In the genomic region with DNA sequence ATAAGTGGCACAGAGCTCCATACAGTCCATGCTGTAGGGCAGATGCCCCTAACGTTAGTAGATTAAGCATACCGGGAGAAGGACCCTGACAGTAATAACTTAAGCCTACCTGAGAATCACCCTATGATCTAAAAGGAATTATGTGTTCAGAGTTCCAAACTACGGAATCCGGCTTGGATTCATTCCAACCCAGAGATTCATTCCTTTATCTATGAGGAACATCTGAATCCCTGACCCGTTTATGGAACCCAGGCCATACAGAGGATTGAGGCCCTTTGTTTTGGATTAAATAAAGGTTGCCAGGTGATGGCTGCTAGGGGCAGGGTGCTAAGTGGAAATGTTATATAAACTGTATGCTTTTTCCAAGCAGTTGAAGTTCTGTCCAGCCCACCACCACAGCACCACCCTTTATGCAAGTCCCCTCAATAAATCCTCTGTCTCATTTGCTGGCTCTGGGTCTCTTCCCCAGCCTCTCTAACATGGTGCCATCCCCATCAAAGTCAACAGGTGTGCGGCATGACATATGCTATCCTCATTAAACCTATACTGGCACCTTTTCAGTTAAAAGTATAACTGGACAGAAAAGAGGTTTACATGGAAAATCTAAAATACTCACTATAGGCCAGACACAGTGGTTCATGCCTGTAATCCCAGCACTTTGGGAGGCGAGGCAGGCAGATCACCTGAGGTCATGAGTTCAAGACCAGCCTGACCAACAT, we compare ENCODE assay signal across 12 cellular contexts. TPM values are rescaled to one million over a fixed set of nuclear protein-coding genes. Genes with fewer than 3 reads are reported as not detected.
A peak's percentile ranks its signal among the peaks of the same experiment; 100 is the strongest.
DNase-seq lines count a peak whose midpoint lies in the region; ATAC-seq and TF ChIP-seq lines count a peak whose summit lies in the region.
"Had no signal": no experiment of that assay in that cellular context is flagged by ENCODE, and none has a peak within 500 bp of the region (broad histone marks: within the 10 kb centered on the region; RNA-seq: fewer than 3 reads in every experiment).

No MANE protein-coding gene starts in this region.

- no peaks in the 10 kb centered on the region for H3K9me3 Mint-ChIP-seq in activated CD4-positive, alpha-beta memory T cell treated with anti-CD3 and anti-CD28 coated beads for 36 hours
- H3K9me3 Mint-ChIP-seq in activated CD4-positive, alpha-beta memory T cell treated with anti-CD3 and anti-CD28 coated beads, Interleukin-2, amount 10 ng/mL, durations not matched to agents 7 days and 5 days: no peaks in the 10 kb centered on the region
- H3K9me3 Mint-ChIP-seq in activated CD8-positive, alpha-beta T cell treated with anti-CD3 and anti-CD28 coated beads for 36 hours: no peaks in the 10 kb centered on the region
- H3K9me3 Mint-ChIP-seq: CD4-positive, alpha-beta memory T cell had no signal

- CTCF ChIA-PET in activated CD4-positive, alpha-beta memory T cell treated with anti-CD3 and anti-CD28 coated beads for 36 hours (lab: Charles Lee): no interaction called here
- CTCF ChIA-PET in activated CD4-positive, alpha-beta memory T cell treated with anti-CD3 and anti-CD28 coated beads, Interleukin-2, amount 10 ng/mL, durations not matched to agents 7 days and 5 days (lab: Charles Lee): no interaction called here
- CTCF ChIA-PET in activated CD8-positive, alpha-beta T cell treated with anti-CD3 and anti-CD28 coated beads for 36 hours (lab: Charles Lee): interaction anchor here (1.4 kb wide), 1 partner anchor 80 kb away, joined by 3 read pairs; no protein-coding TSS in a partner anchor

- ATAC-seq in activated CD8-positive, alpha-beta T cell treated with anti-CD3 and anti-CD28 coated beads for 36 hours: no peak
- no peak for ATAC-seq in HG02759 (IDR thresholded peaks at IDR 0.05; ENCODE audit: unreplicated experiment)
- ATAC-seq in HG02970 (IDR thresholded peaks at IDR 0.05; ENCODE audit: low FRiP score, unreplicated experiment): no peak
- ATAC-seq: GM12878 had no signal

- H3K36me3 Mint-ChIP-seq in activated CD4-positive, alpha-beta memory T cell treated with anti-CD3 and anti-CD28 coated beads for 36 hours: peaks cover 29% of the 10 kb centered on the region
- peaks cover 53% of the 10 kb centered on the region for H3K36me3 Mint-ChIP-seq in activated CD4-positive, alpha-beta memory T cell treated with anti-CD3 and anti-CD28 coated beads, Interleukin-2, amount 10 ng/mL, durations not matched to agents 7 days and 5 days (ENCODE audit: low read depth)
- peaks cover 35% of the 10 kb centered on the region for H3K36me3 Mint-ChIP-seq in activated CD8-positive, alpha-beta T cell treated with anti-CD3 and anti-CD28 coated beads for 36 hours (ENCODE audit: low read depth)

- no peaks in the 10 kb centered on the region for H3K27me3 Mint-ChIP-seq in activated CD4-positive, alpha-beta memory T cell treated with anti-CD3 and anti-CD28 coated beads for 36 hours
- no peaks in the 10 kb centered on the region for H3K27me3 Mint-ChIP-seq in activated CD4-positive, alpha-beta memory T cell treated with anti-CD3 and anti-CD28 coated beads, Interleukin-2, amount 10 ng/mL, durations not matched to agents 7 days and 5 days
- H3K27me3 Mint-ChIP-seq in activated CD8-positive, alpha-beta T cell treated with anti-CD3 and anti-CD28 coated beads for 36 hours: no peaks in the 10 kb centered on the region
- H3K27me3 Mint-ChIP-seq: CD4-positive, alpha-beta memory T cell had no signal

- TF ChIP-seq CTCF in activated CD8-positive, alpha-beta T cell treated with anti-CD3 and anti-CD28 coated beads for 36 hours (IDR thresholded peaks at IDR 0.05): no peak

- H3K4me3 Mint-ChIP-seq in activated CD4-positive, alpha-beta memory T cell treated with anti-CD3 and anti-CD28 coated beads for 36 hours: no peak overlapping the region
- no peak overlapping the region for H3K4me3 Mint-ChIP-seq in activated CD4-positive, alpha-beta memory T cell treated with anti-CD3 and anti-CD28 coated beads, Interleukin-2, amount 10 ng/mL, durations not matched to agents 7 days and 5 days
- no peak overlapping the region for H3K4me3 Mint-ChIP-seq in activated CD8-positive, alpha-beta T cell treated with anti-CD3 and anti-CD28 coated beads for 36 hours
- H3K4me3 Mint-ChIP-seq: CD4-positive, alpha-beta memory T cell had no signal

- POLR2A ChIA-PET in activated CD4-positive, alpha-beta memory T cell treated with anti-CD3 and anti-CD28 coated beads for 36 hours (lab: Charles Lee): no interaction called here
- POLR2A ChIA-PET in activated CD4-positive, alpha-beta memory T cell treated with anti-CD3 and anti-CD28 coated beads, Interleukin-2, amount 10 ng/mL, durations not matched to agents 7 days and 5 days (lab: Charles Lee): no interaction called here
- POLR2A ChIA-PET in activated CD8-positive, alpha-beta T cell treated with anti-CD3 and anti-CD28 coated beads for 36 hours (lab: Charles Lee): interaction anchor here (1.0 kb wide), 1 partner anchor 118 kb away, joined by 3 read pairs; a partner anchor contains a TSS

- H3K4me1 Mint-ChIP-seq in activated CD4-positive, alpha-beta memory T cell treated with anti-CD3 and anti-CD28 coated beads for 36 hours (ENCODE audit: low read depth): peaks cover 16% of the 10 kb centered on the region
- peaks cover 23% of the 10 kb centered on the region for H3K4me1 Mint-ChIP-seq in activated CD4-positive, alpha-beta memory T cell treated with anti-CD3 and anti-CD28 coated beads, Interleukin-2, amount 10 ng/mL, durations not matched to agents 7 days and 5 days
- H3K4me1 Mint-ChIP-seq in activated CD8-positive, alpha-beta T cell treated with anti-CD3 and anti-CD28 coated beads for 36 hours (ENCODE audit: low read depth): peaks cover 20% of the 10 kb centered on the region

- H3K27ac Mint-ChIP-seq in activated CD4-positive, alpha-beta memory T cell treated with anti-CD3 and anti-CD28 coated beads for 36 hours: peak overlapping the region; percentile 30
- H3K27ac Mint-ChIP-seq in activated CD4-positive, alpha-beta memory T cell treated with anti-CD3 and anti-CD28 coated beads, Interleukin-2, amount 10 ng/mL, durations not matched to agents 7 days and 5 days: no peak overlapping the region
- peak overlapping the region; percentile 36 for H3K27ac Mint-ChIP-seq in activated CD8-positive, alpha-beta T cell treated with anti-CD3 and anti-CD28 coated beads for 36 hours

- DNase-seq in activated CD4-positive, alpha-beta memory T cell treated with anti-CD3 and anti-CD28 coated beads for 36 hours: no peak
- no peak for DNase-seq in activated CD4-positive, alpha-beta memory T cell treated with anti-CD3 and anti-CD28 coated beads, Interleukin-2, amount 10 ng/mL, durations not matched to agents 7 days and 5 days
- DNase-seq in NCI-H82 (lab: John Stamatoyannopoulos, UW) (peak; percentile 54), NCI-H1436 (lab: John Stamatoyannopoulos, UW) (no peak)
- no peak for DNase-seq in activated CD8-positive, alpha-beta T cell treated with anti-CD3 and anti-CD28 coated beads for 36 hours
- DNase-seq: BE2C; CD4-positive, alpha-beta memory T cell; DMS79; HCEC 1CT had no signal

- intact Hi-C loops in activated CD4-positive, alpha-beta memory T cell treated with anti-CD3 and anti-CD28 coated beads for 36 hours (cut with micrococcal nuclease): no loop called here
- intact Hi-C loops in activated CD8-positive, alpha-beta T cell treated with anti-CD3 and anti-CD28 coated beads for 36 hours (cut with micrococcal nuclease): no loop called here

RNA-seq across cellular contexts. Expression of a gene that starts 9.1 kb away (rescaled TPM):
- total RNA-seq in activated CD4-positive, alpha-beta memory T cell treated with anti-CD3 and anti-CD28 coated beads for 36 hours: 100 to 1,000 TPM; 119 to 122 TPM
- total RNA-seq in activated CD4-positive, alpha-beta memory T cell treated with anti-CD3 and anti-CD28 coated beads, Interleukin-2, amount 10 ng/mL, durations not matched to agents 7 days and 5 days: 100 to 1,000 TPM in 1 of 2 experiments, 10 to 100 TPM in 1; 94.2 to 101 TPM
- 100 to 1,000 TPM in 1 of 2 experiments, 10 to 100 TPM in 1; 94.6 to 101 TPM for total RNA-seq in activated CD8-positive, alpha-beta T cell treated with anti-CD3 and anti-CD28 coated beads for 36 hours

RNA-seq across cellular contexts. Expression of a gene that starts 9.4 kb away (rescaled TPM):
- total RNA-seq in activated CD4-positive, alpha-beta memory T cell treated with anti-CD3 and anti-CD28 coated beads for 36 hours: 10 to 100 TPM; 50.9 to 52.5 TPM
- 10 to 100 TPM; 35.5 to 36.2 TPM for total RNA-seq in activated CD4-positive, alpha-beta memory T cell treated with anti-CD3 and anti-CD28 coated beads, Interleukin-2, amount 10 ng/mL, durations not matched to agents 7 days and 5 days
- 10 to 100 TPM; 61.6 to 66.2 TPM for total RNA-seq in activated CD8-positive, alpha-beta T cell treated with anti-CD3 and anti-CD28 coated beads for 36 hours
